In genomic region chr22:40324468-40325305, GRCh38 we compare ENCODE assay signal across 14 cellular contexts. TPM values are rescaled to one million over a fixed set of nuclear protein-coding genes. Genes with fewer than 3 reads are reported as not detected.
DNase-seq lines count a peak whose midpoint lies in the region; ATAC-seq, FAIRE-seq and TF ChIP-seq lines count a peak whose summit lies in the region.
"Had no signal": no experiment of that assay in that cellular context is flagged by ENCODE, and none has a peak within 500 bp of the region (broad histone marks: within the 10 kb centered on the region; RNA-seq: fewer than 3 reads in every experiment).

No MANE protein-coding gene starts in this region.

- TF ChIP-seq EP300 in sigmoid colon (IDR thresholded peaks at IDR 0.05) = no peak

- no peaks in the 10 kb centered on the region for H3K9me3 Mint-ChIP-seq in activated CD4-positive, alpha-beta T cell treated with anti-CD3 and anti-CD28 coated beads, Interleukin-2, amount 10 ng/mL, durations not matched to agents 7 days and 5 days
- H3K9me3 Mint-ChIP-seq in activated naive CD8-positive, alpha-beta T cell treated with anti-CD3 and anti-CD28 coated beads, Interleukin-2, amount 50 U/mL, for 24 hours = no peaks in the 10 kb centered on the region
- H3K9me3 Mint-ChIP-seq: type B pancreatic cell had no signal

- H3K4me1 Mint-ChIP-seq in activated CD4-positive, alpha-beta T cell treated with anti-CD3 and anti-CD28 coated beads, Interleukin-2, amount 10 ng/mL, durations not matched to agents 7 days and 5 days = peaks cover 84% of the 10 kb centered on the region
- peaks cover 84% of the 10 kb centered on the region for H3K4me1 Mint-ChIP-seq in activated naive CD8-positive, alpha-beta T cell treated with anti-CD3 and anti-CD28 coated beads, Interleukin-2, amount 50 U/mL, for 24 hours

- peak; percentile 51 for ATAC-seq in activated naive CD8-positive, alpha-beta T cell treated with anti-CD3 and anti-CD28 coated beads, Interleukin-2, amount 50 U/mL, for 24 hours
- ATAC-seq in Right ventricle myocardium inferior = no peak

- H3K4me1 ChIP-seq in sigmoid colon (peaks cover 0 to 25% (median 15%) of the 10 kb centered on the region in 4 donors), PC-9 (replicated peaks; ENCODE audit: insufficient read depth) (no peaks in the 10 kb centered on the region)

- TF ChIP-seq CTCF in sigmoid colon (IDR thresholded peaks at IDR 0.05) (no peak), PC-9 (conservative IDR thresholded peaks at IDR 0.05) (no peak), dorsolateral prefrontal cortex (IDR thresholded peaks at IDR 0.05 in 54 of 56, conservative IDR thresholded peaks at IDR 0.05 in 2 of 56; ENCODE audit: low read depth in 1 of 56, partially characterized antibody in 56 of 56) (no peak)

- DNase-seq in GM12892 (ENCODE audit: insufficient read length) (no peak), sigmoid colon (no peak), PC-9 (no peak), dorsolateral prefrontal cortex (no peak), hippocampal formation (lab: John Stamatoyannopoulos, UW) (no peak), Right ventricle myocardium inferior (ENCODE audit: missing footprints) (no peak)
- peak; percentile 70 for DNase-seq in activated CD4-positive, alpha-beta T cell treated with anti-CD3 and anti-CD28 coated beads, Interleukin-2, amount 10 ng/mL, durations not matched to agents 7 days and 5 days
- peak; percentile 48 for DNase-seq in activated naive CD8-positive, alpha-beta T cell treated with anti-CD3 and anti-CD28 coated beads, Interleukin-2, amount 50 U/mL, for 24 hours
- DNase-seq: IMR-90, NCI-H1930, occipital lobe had no signal

- H3K27me3 ChIP-seq in sigmoid colon (no peaks in the 10 kb centered on the region), PC-9 (ENCODE audit: insufficient read depth, low read depth) (no peaks in the 10 kb centered on the region), dorsolateral prefrontal cortex (no peaks in the 10 kb centered on the region)
- H3K27me3 ChIP-seq: BLaER1 treated with 17β-estradiol and CSF1 and Interleukin-3, amounts not matched to agents 10 nM and 100 nM had no signal

- no peaks in the 10 kb centered on the region for H3K9me3 ChIP-seq in sigmoid colon
- H3K9me3 ChIP-seq in PC-9 (ENCODE audit: insufficient read depth, low read depth) = no peaks in the 10 kb centered on the region
- H3K9me3 ChIP-seq: BLaER1 treated with 17β-estradiol and CSF1 and Interleukin-3, amounts not matched to agents 10 nM and 100 nM had no signal

- H3K36me3 Mint-ChIP-seq in activated CD4-positive, alpha-beta T cell treated with anti-CD3 and anti-CD28 coated beads, Interleukin-2, amount 10 ng/mL, durations not matched to agents 7 days and 5 days (ENCODE audit: low read depth) = peaks cover 85% of the 10 kb centered on the region
- peaks cover 23% of the 10 kb centered on the region for H3K36me3 Mint-ChIP-seq in activated naive CD8-positive, alpha-beta T cell treated with anti-CD3 and anti-CD28 coated beads, Interleukin-2, amount 50 U/mL, for 24 hours (ENCODE audit: low read depth)

- H3K36me3 ChIP-seq in sigmoid colon (peaks cover 13 to 36% (median 25%) of the 10 kb centered on the region in 4 donors), PC-9 (ENCODE audit: low read depth) (peaks cover 17% of the 10 kb centered on the region; the same call in 1 of the 2 replicates)

- FAIRE-seq in GM12892 (lab: Jason Lieb, UNC) = peak; percentile 85
- FAIRE-seq: keratinocyte had no signal

- peak overlapping the region; percentile 73 for H3K4me3 Mint-ChIP-seq in activated CD4-positive, alpha-beta T cell treated with anti-CD3 and anti-CD28 coated beads, Interleukin-2, amount 10 ng/mL, durations not matched to agents 7 days and 5 days
- H3K4me3 Mint-ChIP-seq in activated naive CD8-positive, alpha-beta T cell treated with anti-CD3 and anti-CD28 coated beads, Interleukin-2, amount 50 U/mL, for 24 hours = peak overlapping the region; percentile 76
- H3K4me3 Mint-ChIP-seq: type B pancreatic cell had no signal

- H4K20me1 ChIP-seq in PC-9 (ENCODE audit: insufficient read depth) = 0 out of 2 replicates have a peak, but pooled peaks cover 3% of the 10 kb centered on the region
- H4K20me1 ChIP-seq: BLaER1 treated with 17β-estradiol and CSF1 and Interleukin-3, amounts not matched to agents 10 nM and 100 nM had no signal

- H3K27ac ChIP-seq in sigmoid colon = peak overlapping the region; percentile 5 to 72 (median 50)
- H3K27ac ChIP-seq in PC-9 = no peak overlapping the region
- H3K27ac ChIP-seq in dorsolateral prefrontal cortex = peak overlapping the region in 2 of 59 donors; percentile 5 to 34
- H3K27ac ChIP-seq: BLaER1 treated with 17β-estradiol and CSF1 and Interleukin-3, amounts not matched to agents 10 nM and 100 nM had no signal

- no peaks in the 10 kb centered on the region for H3K27me3 Mint-ChIP-seq in activated CD4-positive, alpha-beta T cell treated with anti-CD3 and anti-CD28 coated beads, Interleukin-2, amount 10 ng/mL, durations not matched to agents 7 days and 5 days
- no peaks in the 10 kb centered on the region for H3K27me3 Mint-ChIP-seq in activated naive CD8-positive, alpha-beta T cell treated with anti-CD3 and anti-CD28 coated beads, Interleukin-2, amount 50 U/mL, for 24 hours
- H3K27me3 Mint-ChIP-seq: type B pancreatic cell had no signal

- CTCF ChIA-PET in activated CD4-positive, alpha-beta T cell treated with anti-CD3 and anti-CD28 coated beads, Interleukin-2, amount 10 ng/mL, durations not matched to agents 7 days and 5 days (lab: Charles Lee) = no interaction called here
- CTCF ChIA-PET in PC-9 (lab: Charles Lee) = no interaction called here

- WGBS in sigmoid colon, 2 donors = 66 to 80% methylated on average over 19 of the region's 19 CpGs

- no peaks in the 10 kb centered on the region for H3K9me2 ChIP-seq in PC-9 (ENCODE audit: insufficient read depth)

- BruUV-seq in PC-9 (replicated peaks; lab: Mats Ljungman, UMichigan) = no TSS peak

- H2AFZ ChIP-seq in PC-9 = no peak overlapping the region

- intact Hi-C loops in sigmoid colon (cut with DNase I) = no loop called here
- intact Hi-C loops in PC-9 (cut with micrococcal nuclease; ENCODE audit: unreplicated experiment) = no loop called here
- intact Hi-C loops in dorsolateral prefrontal cortex (cut with DNase I) = no loop called here
- intact Hi-C loops in Right ventricle myocardium inferior (cut with DNase I) = no loop called here

- H3K27ac Mint-ChIP-seq in activated CD4-positive, alpha-beta T cell treated with anti-CD3 and anti-CD28 coated beads, Interleukin-2, amount 10 ng/mL, durations not matched to agents 7 days and 5 days = peak overlapping the region; percentile 99
- peak overlapping the region; percentile 89 for H3K27ac Mint-ChIP-seq in activated naive CD8-positive, alpha-beta T cell treated with anti-CD3 and anti-CD28 coated beads, Interleukin-2, amount 50 U/mL, for 24 hours

- H3K79me2 ChIP-seq in PC-9 (ENCODE audit: low read depth) = no peaks in the 10 kb centered on the region

- no peaks in the 10 kb centered on the region for H3F3A ChIP-seq in PC-9 (ENCODE audit: insufficient read depth, low read depth)

- no peak overlapping the region for H3K4me2 ChIP-seq in PC-9
- H3K4me2 ChIP-seq: BLaER1 treated with 17β-estradiol and CSF1 and Interleukin-3, amounts not matched to agents 10 nM and 100 nM had no signal

- H3K4me3 ChIP-seq in sigmoid colon = no peak overlapping the region
- no peak overlapping the region for H3K4me3 ChIP-seq in PC-9
- H3K4me3 ChIP-seq in dorsolateral prefrontal cortex = no peak overlapping the region
- H3K4me3 ChIP-seq: BLaER1 treated with 17β-estradiol and CSF1 and Interleukin-3, amounts not matched to agents 10 nM and 100 nM had no signal

- POLR2A ChIA-PET in activated CD4-positive, alpha-beta T cell treated with anti-CD3 and anti-CD28 coated beads, Interleukin-2, amount 10 ng/mL, durations not matched to agents 7 days and 5 days (lab: Charles Lee) = interaction anchor here (0.6 to 0.7 kb wide), 2 partner anchors 10 to 21 kb away, joined by 4 to 5 read pairs; no protein-coding TSS in a partner anchor
- POLR2A ChIA-PET in PC-9 (lab: Charles Lee; ENCODE audit: unreplicated experiment) = no interaction called here

- TF ChIP-seq POLR2A in GM12892 (IDR thresholded peaks at IDR 0.05; ENCODE audit: low read depth, low read length) (no peak), sigmoid colon (IDR thresholded peaks at IDR 0.05) (no peak)

RNA-seq across cellular contexts. Expression of gene ADSL, which starts 21.6 kb away (rescaled TPM):
- 142 TPM for polyA plus RNA-seq in GM12892 (2012; ENCODE audit: missing spikeins)
- total RNA-seq in activated CD4-positive, alpha-beta T cell treated with anti-CD3 and anti-CD28 coated beads, Interleukin-2, amount 10 ng/mL, durations not matched to agents 7 days and 5 days = 100 to 1,000 TPM; 124 to 130 TPM
- 100 to 1,000 TPM in 2 of 4 donors, 10 to 100 TPM in 2; 86.7 to 469 (median 111) TPM for total RNA-seq in sigmoid colon
- 10 to 100 TPM; 34.0 to 55.0 (median 34.8) TPM for polyA plus RNA-seq in sigmoid colon
- 56.2 and 66.2 TPM in 2 replicates for total RNA-seq in PC-9 (2021)
- 10 to 100 TPM; 19.7 to 50.9 (median 31.0) TPM for total RNA-seq in dorsolateral prefrontal cortex
- 55.3 TPM for total RNA-seq in Right ventricle myocardium inferior

RNA-seq across cellular contexts. Expression of gene SGSM3, which starts 45.7 kb away (rescaled TPM):
- polyA plus RNA-seq in GM12892 (2012; ENCODE audit: missing spikeins) = 48.3 TPM
- total RNA-seq in activated CD4-positive, alpha-beta T cell treated with anti-CD3 and anti-CD28 coated beads, Interleukin-2, amount 10 ng/mL, durations not matched to agents 7 days and 5 days = 10 to 100 TPM; 79.6 to 92.4 TPM
- total RNA-seq in sigmoid colon = 10 to 100 TPM; 27.0 to 51.2 (median 32.9) TPM
- 100 to 1,000 TPM; 102 to 119 (median 113) TPM for polyA plus RNA-seq in sigmoid colon
- total RNA-seq in PC-9 (2021) = 90.4 and 99.4 TPM in 2 replicates
- 100 to 1,000 TPM in 52 of 120 experiments, 10 to 100 TPM in 68; 65.9 to 153 (median 96.7) TPM for total RNA-seq in dorsolateral prefrontal cortex
- 36.8 TPM for total RNA-seq in Right ventricle myocardium inferior

Comparison
In these comparisons a context has a peak if more than half of its experiments do, and no peak if none do; other contexts are left out.
1. DNase-seq: peak in activated CD4-positive, alpha-beta T cell treated with anti-CD3 and anti-CD28 coated beads, Interleukin-2, amount 10 ng/mL, durations not matched to agents 7 days and 5 days (single experiment) and activated naive CD8-positive, alpha-beta T cell treated with anti-CD3 and anti-CD28 coated beads, Interleukin-2, amount 50 U/mL, for 24 hours (single experiment); none in GM12892 (single experiment), sigmoid colon (single experiment), PC-9 (0 of 2), dorsolateral prefrontal cortex (0 of 10), hippocampal formation (0 of 2) and Right ventricle myocardium inferior (single experiment).